Comparison of ENCODE assay signal across 8 cellular contexts in the genomic region with DNA sequence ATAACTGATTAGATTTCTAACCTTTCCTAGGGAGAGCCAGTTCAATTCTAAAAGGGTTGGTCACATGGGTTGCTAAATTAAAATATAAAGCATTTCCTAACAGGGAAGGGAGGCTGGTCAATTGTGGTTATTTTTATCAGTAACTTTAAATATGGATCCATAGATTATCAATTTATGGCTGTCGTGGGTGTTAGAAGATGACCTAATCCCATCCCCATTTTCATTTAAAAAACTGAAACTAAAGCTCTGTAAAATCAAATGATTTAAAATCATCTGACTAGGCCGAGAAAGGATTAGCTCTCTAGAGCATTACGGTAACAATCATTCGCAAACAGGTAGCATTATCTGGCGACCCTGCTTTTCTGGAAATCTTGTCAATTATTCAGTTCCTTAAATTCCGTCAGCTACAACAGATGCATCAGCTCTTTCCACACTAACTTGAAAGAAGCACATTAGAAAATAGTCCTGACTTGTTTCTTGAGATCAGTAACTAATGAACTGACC. TPM values are rescaled to one million over a fixed set of nuclear protein-coding genes. Genes with fewer than 3 reads are reported as not detected.
DNase-seq lines count a peak whose midpoint lies in the region; ATAC-seq and TF ChIP-seq lines count a peak whose summit lies in the region.

No MANE protein-coding gene starts in this region.

- H3K27ac ChIP-seq in heart right ventricle (peak overlapping the region; percentile 68 to 100 (median 99)), ascending aorta (peak overlapping the region; percentile 97 to 100), lower lobe of right lung (peak overlapping the region; percentile 99), vagina (peak overlapping the region; percentile 100)

- DNase-seq in heart right ventricle (no peak), left ventricle myocardium superior (no peak), ascending aorta (ENCODE audit: low spot score in 2 of 2) (no peak), lower lobe of right lung (no peak), vagina (ENCODE audit: extremely low spot score in 2 of 2) (no peak), UCSD-AML1 (lab: John Stamatoyannopoulos, UW; ENCODE audit: unreplicated experiment) (no peak), AG08396 (ENCODE audit: low spot score) (no peak)

- no peak for TF ChIP-seq POLR2A in vagina (IDR thresholded peaks at IDR 0.05)
- TF ChIP-seq POLR2A in GM18505 (IDR thresholded peaks at IDR 0.05; ENCODE audit: borderline replicate concordance, extremely low read depth, insufficient read depth, insufficient read length): no peak

- intact Hi-C loops in heart right ventricle (cut with DNase I): loop anchor here in 8 of 10 donors (1.0 to 5.0 kb wide), 9 partner anchors 29 to 121 kb away; a partner anchor contains a TSS
- intact Hi-C loops in left ventricle myocardium superior (cut with micrococcal nuclease): no loop called here
- intact Hi-C loops in ascending aorta (cut with DNase I): loop anchor here (1.0 to 5.0 kb wide), 4 partner anchors 31 to 1241 kb away; a partner anchor contains a TSS
- intact Hi-C loops in lower lobe of right lung (cut with DNase I): no loop called here
- intact Hi-C loops in vagina (cut with DNase I): loop anchor here (2.0 kb wide), 1 partner anchor 53 kb away; a partner anchor contains a TSS

- H3K36me3 ChIP-seq in heart right ventricle: peaks cover 0 to 28% (median 12%) of the 10 kb centered on the region in 9 donors
- peaks cover 6 to 12% of the 10 kb centered on the region in 2 donors for H3K36me3 ChIP-seq in ascending aorta
- H3K36me3 ChIP-seq in lower lobe of right lung: peaks cover 21% of the 10 kb centered on the region
- H3K36me3 ChIP-seq in vagina: peaks cover 0 to 14% of the 10 kb centered on the region in 2 donors

- no peaks in the 10 kb centered on the region for H3K27me3 ChIP-seq in heart right ventricle
- H3K27me3 ChIP-seq in ascending aorta: no peaks in the 10 kb centered on the region
- no peaks in the 10 kb centered on the region for H3K27me3 ChIP-seq in lower lobe of right lung (ENCODE audit: low read depth)
- no peaks in the 10 kb centered on the region for H3K27me3 ChIP-seq in vagina

- peaks cover 4 to 49% (median 42%) of the 10 kb centered on the region in 9 donors for H3K4me1 ChIP-seq in heart right ventricle
- peaks cover 19 to 29% of the 10 kb centered on the region in 2 donors for H3K4me1 ChIP-seq in ascending aorta
- peaks cover 39% of the 10 kb centered on the region for H3K4me1 ChIP-seq in lower lobe of right lung
- H3K4me1 ChIP-seq in vagina: peaks cover 47% of the 10 kb centered on the region

- 5 to 6% methylated on average over 6 of the region's 6 CpGs for WGBS in heart right ventricle, 2 donors

- ATAC-seq in heart right ventricle (no peak), left ventricle myocardium superior (no peak), lower lobe of right lung (no peak), GM18505 (IDR thresholded peaks at IDR 0.05; ENCODE audit: unreplicated experiment) (no peak)

- no peaks in the 10 kb centered on the region for H3K9me3 ChIP-seq in heart right ventricle
- H3K9me3 ChIP-seq in ascending aorta: no peaks in the 10 kb centered on the region
- no peaks in the 10 kb centered on the region for H3K9me3 ChIP-seq in lower lobe of right lung
- H3K9me3 ChIP-seq in vagina: no peaks in the 10 kb centered on the region

- H3K4me3 ChIP-seq in heart right ventricle: peak overlapping the region; percentile 32 to 96 (median 86)
- peak overlapping the region; percentile 60 to 72 for H3K4me3 ChIP-seq in ascending aorta
- H3K4me3 ChIP-seq in lower lobe of right lung: peak overlapping the region; percentile 66
- H3K4me3 ChIP-seq in vagina: peak overlapping the region; percentile 48 to 74

- TF ChIP-seq CTCF in heart right ventricle (IDR thresholded peaks at IDR 0.05): no peak
- TF ChIP-seq CTCF in ascending aorta (IDR thresholded peaks at IDR 0.05): no peak
- TF ChIP-seq CTCF in lower lobe of right lung (IDR thresholded peaks at IDR 0.05): no peak
- TF ChIP-seq CTCF in vagina (IDR thresholded peaks at IDR 0.05): no peak

RNA-seq across cellular contexts. Expression of a gene that starts 0.9 kb away (rescaled TPM):
- total RNA-seq in heart right ventricle (10 to 100 TPM; 63.7 to 93.8 (median 77.6) TPM), left ventricle myocardium superior (70.4 TPM), ascending aorta (32.9 TPM), lower lobe of right lung (132 TPM), vagina (77.8 TPM)
- 10 to 100 TPM; 78.3 to 93.7 TPM for polyA plus RNA-seq in heart right ventricle

RNA-seq across cellular contexts. Expression of a gene that starts 52.9 kb away (rescaled TPM):
- 10 to 100 TPM; 39.0 to 67.9 (median 57.6) TPM for total RNA-seq in heart right ventricle
- 10 to 100 TPM; 26.4 to 28.8 TPM for polyA plus RNA-seq in heart right ventricle
- total RNA-seq in left ventricle myocardium superior: 50.6 TPM
- total RNA-seq in ascending aorta: 99.3 TPM
- 105 TPM for total RNA-seq in lower lobe of right lung
- total RNA-seq in vagina: 147 TPM

Comparison
In these comparisons a context has a peak if more than half of its experiments do, and no peak if none do; other contexts are left out.
1. intact Hi-C loops: an anchor here in heart right ventricle (1.0 to 5.0 kb wide), ascending aorta (1.0 to 5.0 kb wide) and vagina (2.0 kb wide); none called in left ventricle myocardium superior and lower lobe of right lung.